ENCODE assay signal across 8 cellular contexts in genomic region chr19:57410748-57411671, GRCh38. TPM values are rescaled to one million over a fixed set of nuclear protein-coding genes. Genes with fewer than 3 reads are reported as not detected.
A peak's percentile ranks its signal among the peaks of the same experiment; 100 is the strongest.
DNase-seq lines count a peak whose midpoint lies in the region; ATAC-seq, FAIRE-seq and TF ChIP-seq lines count a peak whose summit lies in the region.

Gene ZNF17 (plus strand): TSS chr19:57411161. CDS start chr19:57413616, 2,455 bp downstream.

- H3K9ac ChIP-seq in adipocyte (ENCODE audit: low read length), result peak within 1 kb of the TSS; percentile 90

- DNase-seq in GM12892 (ENCODE audit: insufficient read length) (peak; percentile 90), NCI-H1436 treated with DMSO at 0.1 percent for 48 hours (lab: John Stamatoyannopoulos, UW) (peak; percentile 72), T follicular helper cell (ENCODE audit: low read depth) (peak; percentile 90), adipocyte (ENCODE audit: low read depth) (peak; percentile 98), heart left ventricle (peak; percentile 94 to 96 (median 95)), pons (ENCODE audit: low spot score) (peak; percentile 95), transverse colon (peak; percentile 94)

- H3K27me3 ChIP-seq in adipocyte (replicated peaks; ENCODE audit: control insufficient read depth, insufficient read depth, low read length) (no peaks in the 10 kb centered on the region), heart left ventricle (no peaks in the 10 kb centered on the region), transverse colon (no peaks in the 10 kb centered on the region)

- intact Hi-C loops in heart left ventricle (cut with DNase I) (loop anchor here in 2 of 10 donors (2.0 to 10.0 kb wide), 2 partner anchors 24 to 744 kb away; partner anchors contain the start of genes ZNF329 (in 1 of the 2) and ZNF749 (in 1 of the 2)), transverse colon (cut with DNase I; ENCODE audit: low total_unique reads) (no loop called here)

- H3K27ac ChIP-seq in heart left ventricle (peak within 1 kb of the TSS; percentile 55 to 84 (median 80)), transverse colon (peak within 1 kb of the TSS; percentile 51 to 81 (median 76))

- WGBS in heart left ventricle, 4 donors, result 1 to 3% (median 1%) methylated on average over 55 to 59 of the region's 59 CpGs
- WGBS in transverse colon (ENCODE audit: low coverage in 1 of 2), 2 donors, result 3 to 33% methylated on average over 3 to 43 of the region's 59 CpGs

- no peak for TF ChIP-seq EP300 in transverse colon (IDR thresholded peaks at IDR 0.05; ENCODE audit: low read depth)

- H3K4me3 ChIP-seq in adipocyte (ENCODE audit: low read length) (peak within 1 kb of the TSS; percentile 96), heart left ventricle (peak within 1 kb of the TSS; percentile 73 to 98 (median 88)), transverse colon (peak within 1 kb of the TSS; percentile 76 to 98 (median 93))

- peaks cover 13% of the 10 kb centered on the region for H3K4me1 ChIP-seq in adipocyte (ENCODE audit: control insufficient read depth, insufficient read depth, low read length)
- H3K4me1 ChIP-seq in heart left ventricle, result peaks cover 0 to 37% (median 15%) of the 10 kb centered on the region in 12 donors
- peaks cover 9 to 18% (median 12%) of the 10 kb centered on the region in 4 donors for H3K4me1 ChIP-seq in transverse colon

- TF ChIP-seq POLR2A in GM12892 (IDR thresholded peaks at IDR 0.05; ENCODE audit: low read depth, low read length) (peak; percentile 74), heart left ventricle (IDR thresholded peaks at IDR 0.05) (peak in 1 of 2 donors; percentile 71), transverse colon (IDR thresholded peaks at IDR 0.05) (peak; percentile 35)

- in situ Hi-C loops in transverse colon (cut with MboI; ENCODE audit: low pct_ligation_motif_present in 1 of 4, low pct_unique_long_range_greater_than_20kb in 1 of 4, low sequenced_read_pairs in 3 of 4), result no loop called here

- TF ChIP-seq CTCF in heart left ventricle (IDR thresholded peaks at IDR 0.05), result no peak
- TF ChIP-seq CTCF in transverse colon (IDR thresholded peaks at IDR 0.05), result no peak

- H3K36me3 ChIP-seq in adipocyte (ENCODE audit: control insufficient read depth, insufficient read depth, low read length, severe bottlenecking) (peaks cover 13% of the 10 kb centered on the region), heart left ventricle (peaks cover 0 to 34% (median 24%) of the 10 kb centered on the region in 9 donors), transverse colon (peaks cover 0 to 17% (median 8%) of the 10 kb centered on the region in 4 donors)

- FAIRE-seq in GM12892 (lab: Jason Lieb, UNC), result peak; percentile 98

- H3K9me3 ChIP-seq in adipocyte (ENCODE audit: control insufficient read depth, low read length) (no peaks in the 10 kb centered on the region), heart left ventricle (peaks cover 0 to 7% (median 0%) of the 10 kb centered on the region in 12 donors), transverse colon (peaks cover 0 to 6% of the 10 kb centered on the region in 2 donors)

- ATAC-seq in HG02840 (IDR thresholded peaks at IDR 0.05; ENCODE audit: low FRiP score, unreplicated experiment) (peak; percentile 96), heart left ventricle (peak; percentile 99 to 100 (median 100))

RNA-seq across cellular contexts. Expression of gene ZNF17, which starts in this region (rescaled TPM):
- polyA plus RNA-seq in GM12892 (2012; ENCODE audit: missing spikeins), result 4.5 TPM
- 10 to 100 TPM in 2 of 9 donors, 1 to 10 TPM in 7; 3.9 to 13.5 (median 9.0) TPM for total RNA-seq in heart left ventricle
- polyA plus RNA-seq in heart left ventricle, result 1 to 10 TPM; 3.2 to 8.5 TPM
- 10 to 100 TPM; 10.6 to 53.1 (median 13.2) TPM for total RNA-seq in transverse colon

Comparison
In these comparisons a context has a peak if more than half of its experiments do, and no peak if none do; other contexts are left out.
1. Peak in every context shown above with its lines: DNase-seq, ATAC-seq, H3K4me3 ChIP-seq and H3K27ac ChIP-seq.